ENCODE assay signal across 12 cellular contexts in the genomic region with DNA sequence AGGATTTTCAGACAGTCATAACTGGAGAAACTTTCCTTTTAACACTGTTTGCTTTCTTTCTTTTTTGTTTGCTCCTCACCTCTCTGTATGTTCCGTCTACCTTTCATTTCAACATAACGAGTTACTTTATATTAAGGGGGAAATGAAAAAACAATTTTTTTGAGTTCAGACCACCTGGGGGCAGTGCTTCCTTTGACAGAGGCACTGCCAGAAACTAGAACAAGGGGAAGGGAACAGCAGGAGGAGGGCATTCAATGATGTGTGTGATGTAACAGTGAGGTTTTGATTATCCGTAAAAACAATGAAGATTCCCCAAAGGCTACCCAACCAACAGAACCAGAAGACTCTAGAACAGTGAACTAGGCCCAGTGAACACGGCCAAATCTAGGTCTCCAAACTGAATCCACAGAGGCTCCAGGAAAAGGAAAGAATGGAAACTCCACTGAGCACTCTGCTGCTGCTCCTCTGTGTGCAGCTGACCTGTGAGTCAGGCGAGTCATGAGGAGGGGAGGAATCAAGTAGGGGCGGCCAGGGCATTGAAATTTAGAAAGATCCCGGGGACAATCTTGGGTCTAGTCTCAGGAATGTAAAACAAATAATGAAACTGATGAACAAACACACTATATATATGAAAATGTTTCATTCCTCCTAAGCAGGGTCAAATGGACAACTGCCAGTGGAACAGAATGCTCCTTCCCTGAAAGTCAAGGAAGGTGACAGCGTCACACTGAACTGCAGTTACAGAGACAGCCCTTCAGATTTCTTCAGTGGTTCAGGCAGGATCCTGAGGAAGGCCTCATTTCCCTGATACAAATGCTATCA.
DNase-seq lines count a peak whose midpoint lies in the region; ATAC-seq, FAIRE-seq and TF ChIP-seq lines count a peak whose summit lies in the region.
"Had no signal": no experiment of that assay in that cellular context is flagged by ENCODE, and none has a peak within 500 bp of the region (broad histone marks: within the 10 kb centered on the region; RNA-seq: fewer than 3 reads in every experiment).

No MANE protein-coding gene starts in this region.

- H3K79me1 ChIP-seq in mesenchymal stem cell (replicated peaks; ENCODE audit: low read length, poor library complexity, severe bottlenecking), result no peaks in the 10 kb centered on the region

- peak overlapping the region; percentile 84 for H3K27ac Mint-ChIP-seq in CD8-positive, alpha-beta T cell
- peak overlapping the region; percentile 42 for H3K27ac Mint-ChIP-seq in activated naive CD8-positive, alpha-beta T cell treated with anti-CD3 and anti-CD28 coated beads, Interleukin-2, amount 10 ng/mL, durations not matched to agents 7 days and 5 days

- no peak for DNase-seq in CD8-positive, alpha-beta T cell
- no peak for DNase-seq in activated naive CD8-positive, alpha-beta T cell treated with anti-CD3 and anti-CD28 coated beads, Interleukin-2, amount 10 ng/mL, durations not matched to agents 7 days and 5 days
- peak; percentile 74 for DNase-seq in mesenchymal stem cell
- DNase-seq in 8988T, result no peak
- no peak for DNase-seq in HTR-8/SVneo (ENCODE audit: insufficient read length, low spot score)
- DNase-seq: activated naive CD4-positive, alpha-beta T cell treated with anti-CD3 and anti-CD28 coated beads, Interleukin-2, amount 50 U/mL, for 16 hours; foreskin fibroblast; NCI-H2081 treated with DMSO at 0.1 percent for 48 hours; T1000 had no signal

- no peak for TF ChIP-seq CTCF in CD8-positive, alpha-beta T cell (IDR thresholded peaks at IDR 0.05)

- peak overlapping the region; percentile 26 for H2BK5ac ChIP-seq in mesenchymal stem cell (ENCODE audit: low read depth, low read length, poor library complexity, severe bottlenecking)

- no peaks in the 10 kb centered on the region for H3K4me1 ChIP-seq in CD8-positive, alpha-beta T cell (ENCODE audit: insufficient read depth, low read length)
- peaks cover 15% of the 10 kb centered on the region for H3K4me1 ChIP-seq in HUES64 (ENCODE audit: insufficient read depth, low read length)
- peaks cover 10% of the 10 kb centered on the region for H3K4me1 ChIP-seq in mesenchymal stem cell (ENCODE audit: control insufficient read depth, insufficient read depth, low read depth, low read length)

- H2BK15ac ChIP-seq in mesenchymal stem cell (ENCODE audit: low read depth, poor library complexity, severe bottlenecking), result no peak overlapping the region

- POLR2A ChIA-PET in CD8-positive, alpha-beta T cell (lab: Charles Lee), result no interaction called here
- POLR2A ChIA-PET in activated naive CD8-positive, alpha-beta T cell treated with anti-CD3 and anti-CD28 coated beads, Interleukin-2, amount 10 ng/mL, durations not matched to agents 7 days and 5 days (lab: Charles Lee), result no interaction called here

- no peak overlapping the region for H3K14ac ChIP-seq in mesenchymal stem cell (ENCODE audit: low read length in 2 of 2)

- no peak overlapping the region for H3K27ac ChIP-seq in CD8-positive, alpha-beta T cell (ENCODE audit: low read depth, low read length)
- H3K27ac ChIP-seq in HUES64 (ENCODE audit: low read depth, low read length) (0 out of 2 replicates have a peak overlapping the region, but pooled peaks have one; percentile 32), mesenchymal stem cell (ENCODE audit: low read length, poor library complexity, severe bottlenecking) (peak overlapping the region; percentile 84)

- ATAC-seq in CD8-positive, alpha-beta T cell, result no peak
- ATAC-seq in activated naive CD8-positive, alpha-beta T cell treated with anti-CD3 and anti-CD28 coated beads, Interleukin-2, amount 10 ng/mL, durations not matched to agents 7 days and 5 days (ENCODE audit: low read depth), result no peak
- ATAC-seq in esophagus mucosa, result no peak
- ATAC-seq in GM21423 (IDR thresholded peaks at IDR 0.05; ENCODE audit: unreplicated experiment), result no peak

- peak overlapping the region; percentile 29 to 59 for H3K18ac ChIP-seq in mesenchymal stem cell (ENCODE audit: low read depth in 1 of 2, low read length in 2 of 2)

- H3K4me1 Mint-ChIP-seq in CD8-positive, alpha-beta T cell (ENCODE audit: low read depth), result peaks cover 11% of the 10 kb centered on the region
- H3K4me1 Mint-ChIP-seq in activated naive CD8-positive, alpha-beta T cell treated with anti-CD3 and anti-CD28 coated beads, Interleukin-2, amount 10 ng/mL, durations not matched to agents 7 days and 5 days, result no peaks in the 10 kb centered on the region

- no peaks in the 10 kb centered on the region for H3K36me3 ChIP-seq in CD8-positive, alpha-beta T cell (ENCODE audit: insufficient read depth, low read length)
- H3K36me3 ChIP-seq in HUES64 (ENCODE audit: insufficient read depth, low read length), result no peaks in the 10 kb centered on the region
- no peaks in the 10 kb centered on the region for H3K36me3 ChIP-seq in mesenchymal stem cell (ENCODE audit: control insufficient read depth in 1 of 2, insufficient read depth in 2 of 2, low read depth in 1 of 2, low read length in 2 of 2)

- peak overlapping the region in 1 of 2 experiments; percentile 49 for H3K4ac ChIP-seq in mesenchymal stem cell (ENCODE audit: low read depth in 1 of 2, low read length in 2 of 2)

- H3K4me2 ChIP-seq in mesenchymal stem cell (ENCODE audit: low read length, poor library complexity, severe bottlenecking), result peak overlapping the region; percentile 32

- peak overlapping the region; percentile 72 for H2AK5ac ChIP-seq in mesenchymal stem cell (ENCODE audit: low read length, severe bottlenecking)

- H3K27me3 Mint-ChIP-seq in CD8-positive, alpha-beta T cell (ENCODE audit: low read depth), result no peaks in the 10 kb centered on the region
- no peaks in the 10 kb centered on the region for H3K27me3 Mint-ChIP-seq in activated naive CD8-positive, alpha-beta T cell treated with anti-CD3 and anti-CD28 coated beads, Interleukin-2, amount 10 ng/mL, durations not matched to agents 7 days and 5 days

- H2BK12ac ChIP-seq in mesenchymal stem cell (ENCODE audit: low read length in 2 of 2), result peak overlapping the region in 1 of 2 experiments; percentile 55

- H3K9ac ChIP-seq in HUES64 (ENCODE audit: low read depth, low read length) (no peak overlapping the region), mesenchymal stem cell (ENCODE audit: low read length) (no peak overlapping the region)

- H4K91ac ChIP-seq in mesenchymal stem cell (ENCODE audit: low read length), result no peak overlapping the region

- CTCF ChIA-PET in CD8-positive, alpha-beta T cell (lab: Charles Lee), result interaction anchor here (0.5 kb wide), 1 partner anchor 14 kb away, joined by 3 read pairs; no protein-coding TSS in a partner anchor

- no peak overlapping the region for H3K23ac ChIP-seq in mesenchymal stem cell (ENCODE audit: low read length in 2 of 2)

- no peak overlapping the region for H2AFZ ChIP-seq in mesenchymal stem cell (ENCODE audit: low read depth, low read length)

- H3K27me3 ChIP-seq in CD8-positive, alpha-beta T cell (ENCODE audit: insufficient read depth, low read length), result no peaks in the 10 kb centered on the region
- H3K27me3 ChIP-seq in HUES64 (ENCODE audit: insufficient read depth, low read length) (no peaks in the 10 kb centered on the region), mesenchymal stem cell (ENCODE audit: control insufficient read depth in 1 of 2, insufficient read depth in 1 of 2, low read length in 2 of 2) (no peaks in the 10 kb centered on the region)

- 61% methylated on average over 6 of the region's 8 CpGs for WGBS in HUES64
- 71% methylated on average over 4 of the region's 8 CpGs for WGBS in mesenchymal stem cell

- peak overlapping the region; percentile 55 for H4K8ac ChIP-seq in mesenchymal stem cell (ENCODE audit: low read length)

- no peak overlapping the region for H2BK120ac ChIP-seq in mesenchymal stem cell (ENCODE audit: low read depth, low read length)

- H3K9me3 ChIP-seq in CD8-positive, alpha-beta T cell (ENCODE audit: low read length), result no peaks in the 10 kb centered on the region
- no peaks in the 10 kb centered on the region for H3K9me3 ChIP-seq in HUES64 (ENCODE audit: insufficient read depth, low read depth, low read length)
- H3K9me3 ChIP-seq in mesenchymal stem cell (ENCODE audit: control insufficient read depth, low read length), result no peaks in the 10 kb centered on the region

- intact Hi-C loops in CD8-positive, alpha-beta T cell (cut with DNase I, micrococcal nuclease), result loop anchor here in 1 of 2 experiments (5.0 kb wide), 1 partner anchor 33 kb away; no protein-coding TSS in a partner anchor

- no peaks in the 10 kb centered on the region for H3K9me3 Mint-ChIP-seq in CD8-positive, alpha-beta T cell
- no peaks in the 10 kb centered on the region for H3K9me3 Mint-ChIP-seq in activated naive CD8-positive, alpha-beta T cell treated with anti-CD3 and anti-CD28 coated beads, Interleukin-2, amount 10 ng/mL, durations not matched to agents 7 days and 5 days

- no peaks in the 10 kb centered on the region for H3K36me3 Mint-ChIP-seq in CD8-positive, alpha-beta T cell
- H3K36me3 Mint-ChIP-seq in activated naive CD8-positive, alpha-beta T cell treated with anti-CD3 and anti-CD28 coated beads, Interleukin-2, amount 10 ng/mL, durations not matched to agents 7 days and 5 days, result no peaks in the 10 kb centered on the region

- H3K4me3 ChIP-seq in CD8-positive, alpha-beta T cell (ENCODE audit: low read depth, low read length), result no peak overlapping the region
- no peak overlapping the region for H3K4me3 ChIP-seq in HUES64 (ENCODE audit: low read length)
- H3K4me3 ChIP-seq in mesenchymal stem cell (ENCODE audit: insufficient read depth in 1 of 2, low read depth in 1 of 2, low read length in 2 of 2), result no peak overlapping the region

- H3K4me3 Mint-ChIP-seq in CD8-positive, alpha-beta T cell, result peak overlapping the region; percentile 60
- peak overlapping the region; percentile 66 for H3K4me3 Mint-ChIP-seq in activated naive CD8-positive, alpha-beta T cell treated with anti-CD3 and anti-CD28 coated beads, Interleukin-2, amount 10 ng/mL, durations not matched to agents 7 days and 5 days

- FAIRE-seq in HTR-8/SVneo (lab: Jason Lieb, UNC), result no peak
